ENCODE assay signal across 9 cellular contexts in genomic region chr12:110279976-110280783, GRCh38. TPM values are rescaled to one million over a fixed set of nuclear protein-coding genes. Genes with fewer than 3 reads are reported as not detected.
DNase-seq lines count a peak whose midpoint lies in the region; FAIRE-seq and TF ChIP-seq lines count a peak whose summit lies in the region.
"Had no signal": no experiment of that assay in that cellular context is flagged by ENCODE, and none has a peak within 500 bp of the region (broad histone marks: within the 10 kb centered on the region; RNA-seq: fewer than 3 reads in every experiment).

No MANE protein-coding gene starts in this region.

- H3K4me3 ChIP-seq in effector memory CD4-positive, alpha-beta T cell (ENCODE audit: insufficient read depth, low read depth, low read length, poor library complexity, severe bottlenecking): peak overlapping the region; percentile 73
- peak overlapping the region; percentile 64 for H3K4me3 ChIP-seq in mesendoderm (ENCODE audit: low read length)

- H2BK120ac ChIP-seq in mesendoderm (ENCODE audit: low read depth, low read length): no peak overlapping the region

- peaks cover 4% of the 10 kb centered on the region for H3K79me1 ChIP-seq in mesendoderm (ENCODE audit: low read length)

- no peak for FAIRE-seq in H54 (lab: Jason Lieb, UNC)
- FAIRE-seq: frontal cortex had no signal

- no peak overlapping the region for H4K5ac ChIP-seq in mesendoderm (ENCODE audit: low read length)

- no peak overlapping the region for H2AK5ac ChIP-seq in mesendoderm (ENCODE audit: low read length)

- peak overlapping the region; percentile 78 for H3K9ac ChIP-seq in mesendoderm (ENCODE audit: low read length)

- H3K27ac ChIP-seq in effector memory CD4-positive, alpha-beta T cell (ENCODE audit: insufficient read depth, low read length, poor library complexity, severe bottlenecking): peak overlapping the region; percentile 80
- H3K27ac ChIP-seq in mesendoderm (ENCODE audit: low read depth, low read length): no peak overlapping the region

- no peak for TF ChIP-seq POLR2A in H54 (IDR thresholded peaks at IDR 0.05; ENCODE audit: low read depth, low read length)

- H3K4ac ChIP-seq in mesendoderm (ENCODE audit: low read depth, low read length): no peak overlapping the region

- DNase-seq in EH (ENCODE audit: low read depth): peak; percentile 72
- DNase-seq in H54 (ENCODE audit: insufficient read length, low spot score): peak; percentile 60
- DNase-seq in NCI-H1105 treated with DMSO at 0.1 percent for 48 hours (lab: John Stamatoyannopoulos, UW): peak; percentile 74
- peak; percentile 54 for DNase-seq in activated CD4-positive, alpha-beta T cell treated with anti-CD3 and anti-CD28 coated beads for 48 hours
- DNase-seq in effector memory CD4-positive, alpha-beta T cell: peak; percentile 34 to 50 (median 46)
- peak; percentile 66 for DNase-seq in mesendoderm
- peak; percentile 13 to 19 for DNase-seq in stimulated activated CD8-positive, alpha-beta memory T cell treated with anti-CD3 and anti-CD28 coated beads, Interleukin-4, amount 100 ng/mL, for 1 hour (ENCODE audit: low read depth in 2 of 2, low spot score in 1 of 2)
- DNase-seq in SKM-1 (lab: John Stamatoyannopoulos, UW; ENCODE audit: unreplicated experiment): no peak

- no peaks in the 10 kb centered on the region for H3K9me3 ChIP-seq in effector memory CD4-positive, alpha-beta T cell (ENCODE audit: control insufficient read depth, low read length)

- H3K27me3 ChIP-seq in effector memory CD4-positive, alpha-beta T cell (replicated peaks; ENCODE audit: control insufficient read depth, insufficient read depth, low read length, poor library complexity, severe bottlenecking): no peaks in the 10 kb centered on the region
- no peaks in the 10 kb centered on the region for H3K27me3 ChIP-seq in mesendoderm (ENCODE audit: insufficient read depth, low read length, poor library complexity)

- H3K56ac ChIP-seq in mesendoderm (ENCODE audit: low read length): peak overlapping the region; percentile 92

- no peak overlapping the region for H2BK5ac ChIP-seq in mesendoderm (ENCODE audit: low read length)

- peak overlapping the region; percentile 78 for H3K4me2 ChIP-seq in mesendoderm (ENCODE audit: low read length)

- no peaks in the 10 kb centered on the region for H3K36me3 ChIP-seq in effector memory CD4-positive, alpha-beta T cell (ENCODE audit: control insufficient read depth, insufficient read depth, low read length)
- H3K36me3 ChIP-seq in mesendoderm (ENCODE audit: control insufficient read depth, insufficient read depth, low read length): no peaks in the 10 kb centered on the region

- H2BK15ac ChIP-seq in mesendoderm (replicated peaks; ENCODE audit: low read depth): no peak overlapping the region

- no peak overlapping the region for H4K8ac ChIP-seq in mesendoderm (ENCODE audit: low read depth, low read length)

- H3K4me1 ChIP-seq in effector memory CD4-positive, alpha-beta T cell (ENCODE audit: control insufficient read depth, insufficient read depth, low read length, poor library complexity, severe bottlenecking): peaks cover 22% of the 10 kb centered on the region
- H3K4me1 ChIP-seq in mesendoderm (ENCODE audit: control insufficient read depth, low read depth, low read length): peaks cover 5% of the 10 kb centered on the region

- H3K79me2 ChIP-seq in mesendoderm (ENCODE audit: control insufficient read depth, insufficient read depth, low read length): peaks cover 28% of the 10 kb centered on the region

- H3K23ac ChIP-seq in mesendoderm (ENCODE audit: low read length): no peak overlapping the region

- WGBS in mesendoderm (ENCODE audit: extremely low coverage, insufficient coverage, low lambda C conversion rate): no CpG with 5 or more reads among the region's 25 CpGs

- H3K18ac ChIP-seq in mesendoderm (ENCODE audit: low read length): peak overlapping the region; percentile 55

RNA-seq across cellular contexts. Expression of gene ATP2A2, which starts 0.9 kb away (rescaled TPM):
- 127 TPM for polyA plus RNA-seq in mesendoderm (2013, experiment 1 of 2)
- polyA plus RNA-seq in mesendoderm (2013, experiment 2 of 2): 126 TPM
